Comparison of ENCODE assay signal across 10 cellular contexts in genomic region chr2:191167766-191168165, GRCh38. TPM values are rescaled to one million over a fixed set of nuclear protein-coding genes. Genes with fewer than 3 reads are reported as not detected.
DNase-seq lines count a peak whose midpoint lies in the region; ATAC-seq, FAIRE-seq and TF ChIP-seq lines count a peak whose summit lies in the region.
"Had no signal": no experiment of that assay in that cellular context is flagged by ENCODE, and none has a peak within 500 bp of the region (broad histone marks: within the 10 kb centered on the region; RNA-seq: fewer than 3 reads in every experiment).

No MANE protein-coding gene starts in this region.

- DNase-seq in HFF-Myc (ENCODE audit: extremely low read depth, low read depth) (peak; percentile 87), astrocyte (ENCODE audit: low read depth) (peak; percentile 79), Right ventricle myocardium superior (no peak), kidney tubule cell (ENCODE audit: low spot score) (no peak), NCI-H2107 treated with DMSO at 0.1 percent for 48 hours (lab: John Stamatoyannopoulos, UW; ENCODE audit: unreplicated experiment) (no peak)
- no peak for DNase-seq in stimulated activated effector memory CD8-positive, alpha-beta T cell treated with anti-CD3 and anti-CD28 coated beads, Interleukin-12 subunit alpha, Interleukin-12 subunit beta, amount 100 ng/mL, for 72 hours (ENCODE audit: low spot score in 2 of 2)
- DNase-seq in stimulated activated CD4-positive, alpha-beta T cell treated with anti-CD3 and anti-CD28 coated beads, Interleukin-1b, Interleukin-23, amount 100 ng/mL, for 48 hours, result no peak
- DNase-seq: activated T-cell treated with anti-CD3 and anti-CD28 coated beads, Interleukin-2, amount 50 U/mL, for 1 hour; nucleus accumbens; thyroid gland had no signal

- intact Hi-C loops in Right ventricle myocardium superior (cut with DNase I), result loop anchor here (5.0 kb wide), 1 partner anchor 350 kb away; no protein-coding TSS in a partner anchor

- no peak overlapping the region for H3K4me3 Mint-ChIP-seq in astrocyte (ENCODE audit: unreplicated experiment)
- H3K4me3 Mint-ChIP-seq in stimulated activated effector memory CD8-positive, alpha-beta T cell treated with anti-CD3 and anti-CD28 coated beads, Interleukin-12 subunit alpha, Interleukin-12 subunit beta, amount 100 ng/mL, for 72 hours, result no peak overlapping the region

- FAIRE-seq in astrocyte (lab: Jason Lieb, UNC), result no peak

- H3K79me2 ChIP-seq in astrocyte (ENCODE audit: insufficient read depth, low read length), result no peaks in the 10 kb centered on the region

- peaks cover 38% of the 10 kb centered on the region for H3K4me1 ChIP-seq in astrocyte (ENCODE audit: insufficient read depth, low read length)

- H3K36me3 Mint-ChIP-seq in astrocyte (ENCODE audit: low read depth, unreplicated experiment), result no peaks in the 10 kb centered on the region
- H3K36me3 Mint-ChIP-seq in stimulated activated effector memory CD8-positive, alpha-beta T cell treated with anti-CD3 and anti-CD28 coated beads, Interleukin-12 subunit alpha, Interleukin-12 subunit beta, amount 100 ng/mL, for 72 hours, result no peaks in the 10 kb centered on the region

- H3K27me3 Mint-ChIP-seq in astrocyte (ENCODE audit: low read depth, unreplicated experiment), result peaks cover 7% of the 10 kb centered on the region

- H3K9ac ChIP-seq in astrocyte (ENCODE audit: low read length), result no peak overlapping the region

- no peaks in the 10 kb centered on the region for H3K27me3 ChIP-seq in astrocyte (ENCODE audit: insufficient read depth, low read length)
- H3K27me3 ChIP-seq: thyroid gland had no signal

- H3K9me3 ChIP-seq in astrocyte (ENCODE audit: insufficient read depth, low read depth, low read length), result no peaks in the 10 kb centered on the region
- H3K9me3 ChIP-seq: thyroid gland had no signal

- peaks cover 41% of the 10 kb centered on the region for H3K4me1 Mint-ChIP-seq in astrocyte (ENCODE audit: low read depth, unreplicated experiment)
- peaks cover 29% of the 10 kb centered on the region for H3K4me1 Mint-ChIP-seq in stimulated activated effector memory CD8-positive, alpha-beta T cell treated with anti-CD3 and anti-CD28 coated beads, Interleukin-12 subunit alpha, Interleukin-12 subunit beta, amount 100 ng/mL, for 72 hours

- H3K36me3 ChIP-seq in astrocyte (ENCODE audit: insufficient read depth, low read length), result no peaks in the 10 kb centered on the region
- H3K36me3 ChIP-seq: thyroid gland had no signal

- H3K4me3 ChIP-seq in HFF-Myc (replicated peaks; ENCODE audit: low read depth, low read length) (no peak overlapping the region), astrocyte (ENCODE audit: insufficient read depth, low read depth, low read length) (no peak overlapping the region)
- H3K4me3 ChIP-seq: thyroid gland had no signal

- H2AFZ ChIP-seq in astrocyte (ENCODE audit: low read depth, low read length), result no peak overlapping the region

- H3K4me2 ChIP-seq in astrocyte (ENCODE audit: low read length), result no peak overlapping the region

- ATAC-seq in Right ventricle myocardium superior (ENCODE audit: poor library complexity), result peak; percentile 63
- no peak for ATAC-seq in stimulated activated effector memory CD8-positive, alpha-beta T cell treated with anti-CD3 and anti-CD28 coated beads, Interleukin-12 subunit alpha, Interleukin-12 subunit beta, amount 100 ng/mL, for 72 hours

- H3K27ac Mint-ChIP-seq in astrocyte (ENCODE audit: unreplicated experiment), result peak overlapping the region; percentile 45
- peak overlapping the region; percentile 33 for H3K27ac Mint-ChIP-seq in stimulated activated effector memory CD8-positive, alpha-beta T cell treated with anti-CD3 and anti-CD28 coated beads, Interleukin-12 subunit alpha, Interleukin-12 subunit beta, amount 100 ng/mL, for 72 hours

- H4K20me1 ChIP-seq in astrocyte (ENCODE audit: insufficient read depth, low read length), result no peaks in the 10 kb centered on the region

- TF ChIP-seq CTCF in HFF-Myc (IDR thresholded peaks at IDR 0.05; ENCODE audit: low read depth, low read length, missing control alignments) (no peak), astrocyte (IDR thresholded peaks at IDR 0.05; ENCODE audit: insufficient read depth, low read depth, low read length) (no peak)

- H3K9me3 Mint-ChIP-seq in astrocyte (ENCODE audit: unreplicated experiment), result no peaks in the 10 kb centered on the region
- no peaks in the 10 kb centered on the region for H3K9me3 Mint-ChIP-seq in stimulated activated effector memory CD8-positive, alpha-beta T cell treated with anti-CD3 and anti-CD28 coated beads, Interleukin-12 subunit alpha, Interleukin-12 subunit beta, amount 100 ng/mL, for 72 hours

- H3K27ac ChIP-seq in astrocyte (ENCODE audit: low read depth, low read length), result no peak overlapping the region
- H3K27ac ChIP-seq: thyroid gland had no signal

RNA-seq across cellular contexts. Expression of gene STAT4, which starts 17.0 kb away (rescaled TPM):
- total RNA-seq in astrocyte (1.6 and 2.3 TPM in 2 replicates), Right ventricle myocardium superior (0.70 TPM)

Comparison
In these comparisons a context has a peak if more than half of its experiments do, and no peak if none do; other contexts are left out.
1. DNase-seq: peak in HFF-Myc (single experiment) and astrocyte (single experiment); none in Right ventricle myocardium superior (single experiment), stimulated activated effector memory CD8-positive, alpha-beta T cell treated with anti-CD3 and anti-CD28 coated beads, Interleukin-12 subunit alpha, Interleukin-12 subunit beta, amount 100 ng/mL, for 72 hours (0 of 2), kidney tubule cell (single experiment), stimulated activated CD4-positive, alpha-beta T cell treated with anti-CD3 and anti-CD28 coated beads, Interleukin-1b, Interleukin-23, amount 100 ng/mL, for 48 hours (single experiment) and NCI-H2107 treated with DMSO at 0.1 percent for 48 hours (single experiment).